Comparison of ENCODE assay signal across 8 cellular contexts in genomic region chr19:21358768-21359451, GRCh38. TPM values are rescaled to one million over a fixed set of nuclear protein-coding genes. Genes with fewer than 3 reads are reported as not detected.
DNase-seq lines count a peak whose midpoint lies in the region; ATAC-seq and TF ChIP-seq lines count a peak whose summit lies in the region.

ZNF738 (plus strand) TSS chr19:21359000; CDS start chr19:21359141, 141 bp downstream.

- H3K27me3 Mint-ChIP-seq in immature natural killer cell (ENCODE audit: low read depth in 3 of 3) = peaks cover 0 to 6% (median 3%) of the 10 kb centered on the region in 3 donors

- TF ChIP-seq CTCF in WI38 (IDR thresholded peaks at IDR 0.05; ENCODE audit: low read depth, low read length) (no peak), cardiac fibroblast (IDR thresholded peaks at IDR 0.05; ENCODE audit: low read depth, low read length) (no peak), smooth muscle cell (IDR thresholded peaks at IDR 0.05; ENCODE audit: borderline replicate concordance, insufficient read depth, poor library complexity, severe bottlenecking) (no peak)

- H3K27me3 ChIP-seq in smooth muscle cell (ENCODE audit: low read depth) = no peaks in the 10 kb centered on the region

- peak within 1 kb of the TSS; percentile 86 for H3K4me3 ChIP-seq in WI38 (ENCODE audit: low read depth, low read length)
- H3K4me3 ChIP-seq in cardiac fibroblast (replicated peaks in 1 of 2; ENCODE audit: low read depth in 2 of 2, low read length in 2 of 2) = peak within 1 kb of the TSS; percentile 66 to 79
- H3K4me3 ChIP-seq in smooth muscle cell = peak within 1 kb of the TSS; percentile 99

- no peaks in the 10 kb centered on the region for H3K4me1 ChIP-seq in smooth muscle cell (ENCODE audit: low read depth)

- no peaks in the 10 kb centered on the region for H4K20me1 ChIP-seq in smooth muscle cell (ENCODE audit: low read depth)

- H3K4me1 Mint-ChIP-seq in immature natural killer cell = peaks cover 18 to 21% of the 10 kb centered on the region in 2 donors

- H3K9ac ChIP-seq in smooth muscle cell (ENCODE audit: low read depth) = peak within 1 kb of the TSS; percentile 92

- no peaks in the 10 kb centered on the region for H3F3A ChIP-seq in smooth muscle cell (ENCODE audit: low read depth)

- peak within 1 kb of the TSS; percentile 99 for H2AFZ ChIP-seq in smooth muscle cell (ENCODE audit: low read depth)

- no peaks in the 10 kb centered on the region for H3K9me3 Mint-ChIP-seq in immature natural killer cell

- H3K36me3 ChIP-seq in smooth muscle cell (ENCODE audit: low read depth) = no peaks in the 10 kb centered on the region

- H3K4me2 ChIP-seq in smooth muscle cell = peak within 1 kb of the TSS; percentile 96

- peak within 1 kb of the TSS; percentile 95 to 99 (median 97) for H3K27ac Mint-ChIP-seq in immature natural killer cell

- peak; percentile 94 for ATAC-seq in HG03039 (IDR thresholded peaks at IDR 0.05; ENCODE audit: unreplicated experiment)

- H3K36me3 Mint-ChIP-seq in immature natural killer cell = peaks cover 6 to 10% (median 9%) of the 10 kb centered on the region in 3 donors

- peak within 1 kb of the TSS; percentile 99 to 100 (median 100) for H3K4me3 Mint-ChIP-seq in immature natural killer cell

- DNase-seq in SIG-M5 treated with dmso at 0.1 percent for 504 hours (lab: John Stamatoyannopoulos, UW; ENCODE audit: unreplicated experiment) (peak; percentile 24), SIG-M5 (lab: John Stamatoyannopoulos, UW) (no peak), NCI-H2107 treated with DMSO at 0.1 percent for 48 hours (lab: John Stamatoyannopoulos, UW; ENCODE audit: unreplicated experiment) (peak; percentile 90), cardiac fibroblast (ENCODE audit: low read depth in 2 of 2) (peak; percentile 96 to 98), immature natural killer cell (peak; percentile 85 to 89 (median 86)), smooth muscle cell (lab: John Stamatoyannopoulos, UW; ENCODE audit: unreplicated experiment) (peak; percentile 48)

- H3K9me3 ChIP-seq in smooth muscle cell (replicated peaks; ENCODE audit: low read depth) = no peaks in the 10 kb centered on the region

- WGBS in smooth muscle cell (ENCODE audit: low lambda C conversion rate) = 1% methylated on average over 36 of the region's 36 CpGs

- H3K27ac ChIP-seq in smooth muscle cell (ENCODE audit: low read depth) = peak within 1 kb of the TSS; percentile 91

- peaks cover 32% of the 10 kb centered on the region for H3K79me2 ChIP-seq in smooth muscle cell (ENCODE audit: low read depth)

RNA-seq across cellular contexts. Expression of gene ZNF738, which starts in this region (rescaled TPM):
- polyA plus RNA-seq in immature natural killer cell (1 to 10 TPM; 3.1 to 4.5 (median 3.2) TPM), smooth muscle cell (8.5 and 13.4 TPM in 2 replicates)
- 11.0 and 13.7 TPM in 2 replicates for total RNA-seq in smooth muscle cell
